Comparison of ENCODE assay signal across 1 cellular context in genomic region chr2:53018830-53019425, GRCh38.
TF ChIP-seq lines count a peak whose summit lies in the region.

No MANE protein-coding gene starts in this region.

TF ChIP-seq in IMR-90, 13 proteins besides CTCF, POLR2A, EP300 and RAD21 (continued from another document):
- no peak for TF ChIP-seq USF2 (IDR thresholded peaks at IDR 0.05; ENCODE audit: low read depth, low read length)
